12 cellular contexts compared by ENCODE assay signal in the genomic region with DNA sequence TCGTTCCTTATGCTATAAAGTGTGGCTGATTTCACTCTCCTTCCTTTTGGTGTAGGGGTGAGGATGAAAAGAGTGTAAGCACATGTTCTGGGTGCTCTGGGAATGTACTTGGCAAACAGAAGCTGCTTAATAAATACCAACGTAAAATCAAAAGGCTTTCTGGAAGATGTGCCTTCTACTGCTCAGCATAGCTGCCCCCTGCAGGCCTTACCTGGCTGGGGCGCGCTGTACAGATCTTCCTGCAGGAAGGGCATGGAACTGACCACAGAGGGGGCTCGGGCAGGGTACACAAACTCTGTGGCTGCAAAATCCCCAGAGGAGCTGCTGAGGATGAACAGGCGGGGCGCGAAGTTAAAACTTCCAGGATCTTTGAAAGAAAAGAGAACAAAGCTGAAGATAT.
A peak's percentile ranks its signal among the peaks of the same experiment; 100 is the strongest.
DNase-seq lines count a peak whose midpoint lies in the region; ATAC-seq and TF ChIP-seq lines count a peak whose summit lies in the region.
"Had no signal": no experiment of that assay in that cellular context is flagged by ENCODE, and none has a peak within 500 bp of the region (broad histone marks: within the 10 kb centered on the region; RNA-seq: fewer than 3 reads in every experiment).

No MANE protein-coding gene starts in this region.

- POLR2A ChIA-PET in activated CD4-positive, alpha-beta T cell treated with anti-CD3 and anti-CD28 coated beads, Interleukin-2, amount 10 ng/mL, durations not matched to agents 7 days and 5 days (lab: Charles Lee) = no interaction called here

- H3K9me3 Mint-ChIP-seq in type B pancreatic cell = no peaks in the 10 kb centered on the region
- H3K9me3 Mint-ChIP-seq in activated CD4-positive, alpha-beta T cell treated with anti-CD3 and anti-CD28 coated beads, Interleukin-2, amount 10 ng/mL, durations not matched to agents 7 days and 5 days = peaks cover 8% of the 10 kb centered on the region

- H3K9me3 ChIP-seq in heart left ventricle = peaks cover 0 to 5% (median 0%) of the 10 kb centered on the region in 12 donors

- DNase-seq in heart left ventricle = no peak
- DNase-seq in Right ventricle myocardium superior = no peak
- no peak for DNase-seq in foreskin keratinocyte
- DNase-seq in type B pancreatic cell (ENCODE audit: extremely low spot score, unreplicated experiment) = no peak
- no peak for DNase-seq in activated CD4-positive, alpha-beta T cell treated with anti-CD3 and anti-CD28 coated beads, Interleukin-2, amount 10 ng/mL, durations not matched to agents 7 days and 5 days
- no peak for DNase-seq in KG1 (lab: John Stamatoyannopoulos, UW)
- no peak for DNase-seq in NCI-H345 (lab: John Stamatoyannopoulos, UW)
- DNase-seq: activated CD4-positive, alpha-beta T cell treated with anti-CD3 and anti-CD28 coated beads for 1 hour; activated naive CD8-positive, alpha-beta T cell treated with anti-CD3 and anti-CD28 coated beads, Interleukin-2, amount 50 U/mL, for 24 hours; activated T-cell treated with anti-CD3 and anti-CD28 coated beads, Interleukin-2, amount 50 U/mL, for 1 hour; NCI-H1930 had no signal

- no peak overlapping the region for H3K27ac Mint-ChIP-seq in type B pancreatic cell
- H3K27ac Mint-ChIP-seq in activated CD4-positive, alpha-beta T cell treated with anti-CD3 and anti-CD28 coated beads, Interleukin-2, amount 10 ng/mL, durations not matched to agents 7 days and 5 days = no peak overlapping the region
- H3K27ac Mint-ChIP-seq: activated naive CD8-positive, alpha-beta T cell treated with anti-CD3 and anti-CD28 coated beads, Interleukin-2, amount 50 U/mL, for 24 hours had no signal

- no peaks in the 10 kb centered on the region for H3K4me1 Mint-ChIP-seq in type B pancreatic cell (ENCODE audit: unreplicated experiment)
- no peaks in the 10 kb centered on the region for H3K4me1 Mint-ChIP-seq in activated CD4-positive, alpha-beta T cell treated with anti-CD3 and anti-CD28 coated beads, Interleukin-2, amount 10 ng/mL, durations not matched to agents 7 days and 5 days

- intact Hi-C loops in heart left ventricle (cut with DNase I) = loop anchor here in 1 of 10 donors (5.0 kb wide), 1 partner anchor 52 kb away; no protein-coding TSS in a partner anchor
- intact Hi-C loops in Right ventricle myocardium superior (cut with DNase I) = no loop called here

- 87 to 96% (median 91%) methylated on average over 8 of the region's 8 CpGs for WGBS in heart left ventricle, 4 donors

- H3K27me3 ChIP-seq in heart left ventricle (no peaks in the 10 kb centered on the region), foreskin keratinocyte (no peaks in the 10 kb centered on the region)

- H3K4me3 Mint-ChIP-seq in type B pancreatic cell = no peak overlapping the region
- no peak overlapping the region for H3K4me3 Mint-ChIP-seq in activated CD4-positive, alpha-beta T cell treated with anti-CD3 and anti-CD28 coated beads, Interleukin-2, amount 10 ng/mL, durations not matched to agents 7 days and 5 days
- H3K4me3 Mint-ChIP-seq: activated naive CD8-positive, alpha-beta T cell treated with anti-CD3 and anti-CD28 coated beads, Interleukin-2, amount 50 U/mL, for 24 hours had no signal

- CTCF ChIA-PET in activated CD4-positive, alpha-beta T cell treated with anti-CD3 and anti-CD28 coated beads, Interleukin-2, amount 10 ng/mL, durations not matched to agents 7 days and 5 days (lab: Charles Lee) = no interaction called here

- TF ChIP-seq CTCF in heart left ventricle (IDR thresholded peaks at IDR 0.05) = peak in 3 of 12 donors; percentile 4 to 14 (median 12)
- TF ChIP-seq CTCF in WI38 (IDR thresholded peaks at IDR 0.05; ENCODE audit: low read depth, low read length) = 0 out of 2 replicates have a peak, but pooled peaks have one; percentile 9
- TF ChIP-seq CTCF in foreskin keratinocyte (conservative IDR thresholded peaks at IDR 0.05) = peak; percentile 48
- TF ChIP-seq CTCF in type B pancreatic cell (conservative IDR thresholded peaks at IDR 0.05) = peak; percentile 59

- H3K27me3 Mint-ChIP-seq in type B pancreatic cell = no peaks in the 10 kb centered on the region
- no peaks in the 10 kb centered on the region for H3K27me3 Mint-ChIP-seq in activated CD4-positive, alpha-beta T cell treated with anti-CD3 and anti-CD28 coated beads, Interleukin-2, amount 10 ng/mL, durations not matched to agents 7 days and 5 days
- H3K27me3 Mint-ChIP-seq: activated naive CD8-positive, alpha-beta T cell treated with anti-CD3 and anti-CD28 coated beads, Interleukin-2, amount 50 U/mL, for 24 hours had no signal

- H3K36me3 ChIP-seq in heart left ventricle = peaks cover 2 to 100% (median 96%) of the 10 kb centered on the region in 9 donors

- H3K4me3 ChIP-seq in heart left ventricle = no peak overlapping the region
- no peak overlapping the region for H3K4me3 ChIP-seq in WI38 (ENCODE audit: low read depth, low read length)

- no peak for TF ChIP-seq POLR2A in heart left ventricle (IDR thresholded peaks at IDR 0.05)

- peak overlapping the region in 11 of 12 donors; percentile 31 to 81 (median 65) for H3K27ac ChIP-seq in heart left ventricle
- no peak overlapping the region for H3K27ac ChIP-seq in foreskin keratinocyte

- peaks cover 0 to 26% (median 7%) of the 10 kb centered on the region in 12 donors for H3K4me1 ChIP-seq in heart left ventricle
- no peaks in the 10 kb centered on the region for H3K4me1 ChIP-seq in foreskin keratinocyte

- H3K36me3 Mint-ChIP-seq in type B pancreatic cell = peaks cover 57% of the 10 kb centered on the region
- H3K36me3 Mint-ChIP-seq in activated CD4-positive, alpha-beta T cell treated with anti-CD3 and anti-CD28 coated beads, Interleukin-2, amount 10 ng/mL, durations not matched to agents 7 days and 5 days (ENCODE audit: low read depth) = peaks cover 30% of the 10 kb centered on the region

- ATAC-seq in heart left ventricle (no peak), Right ventricle myocardium superior (ENCODE audit: poor library complexity) (no peak), foreskin keratinocyte (peak; percentile 34)
- ATAC-seq: activated naive CD8-positive, alpha-beta T cell treated with anti-CD3 and anti-CD28 coated beads, Interleukin-2, amount 50 U/mL, for 24 hours had no signal
